Comparison of ENCODE assay signal across 1 cellular context in the genomic region with DNA sequence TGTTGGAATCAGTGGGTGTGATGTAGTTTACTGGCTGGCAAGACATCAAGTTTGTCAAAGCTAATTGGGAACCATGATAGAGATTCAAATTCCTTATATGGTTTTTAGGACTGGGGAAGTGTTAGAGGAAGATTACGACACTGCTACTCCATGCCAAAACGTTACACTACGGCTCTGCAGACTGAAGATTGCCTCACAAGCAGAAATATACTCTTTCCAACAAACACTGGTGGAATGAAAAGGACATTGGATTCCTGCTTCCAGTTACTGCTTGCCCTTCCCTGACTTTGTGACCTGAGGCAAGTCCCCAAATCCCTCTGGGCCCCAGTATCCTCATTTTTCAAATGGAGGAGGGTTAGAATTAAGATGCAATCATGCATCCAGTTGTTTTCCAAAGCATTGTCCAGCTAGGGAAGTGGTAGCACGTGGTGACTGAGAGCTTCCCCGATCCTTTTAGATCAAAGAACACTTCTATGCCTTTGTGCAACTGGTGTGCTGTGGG.
TF ChIP-seq lines count a peak whose summit lies in the region.

No MANE protein-coding gene starts in this region.

TF ChIP-seq in GM12878, 131 proteins besides CTCF, POLR2A, EP300 and RAD21 (continued from another document):
- TF ChIP-seq, protein P1, sequence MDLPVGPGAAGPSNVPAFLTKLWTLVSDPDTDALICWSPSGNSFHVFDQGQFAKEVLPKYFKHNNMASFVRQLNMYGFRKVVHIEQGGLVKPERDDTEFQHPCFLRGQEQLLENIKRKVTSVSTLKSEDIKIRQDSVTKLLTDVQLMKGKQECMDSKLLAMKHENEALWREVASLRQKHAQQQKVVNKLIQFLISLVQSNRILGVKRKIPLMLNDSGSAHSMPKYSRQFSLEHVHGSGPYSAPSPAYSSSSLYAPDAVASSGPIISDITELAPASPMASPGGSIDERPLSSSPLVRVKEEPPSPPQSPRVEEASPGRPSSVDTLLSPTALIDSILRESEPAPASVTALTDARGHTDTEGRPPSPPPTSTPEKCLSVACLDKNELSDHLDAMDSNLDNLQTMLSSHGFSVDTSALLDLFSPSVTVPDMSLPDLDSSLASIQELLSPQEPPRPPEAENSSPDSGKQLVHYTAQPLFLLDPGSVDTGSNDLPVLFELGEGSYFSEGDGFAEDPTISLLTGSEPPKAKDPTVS (IDR thresholded peaks at IDR 0.05; ENCODE audit: low read depth, low read length): no peak
- TF ChIP-seq RCOR1 (conservative IDR thresholded peaks at IDR 0.05; ENCODE audit: low read depth, low read length): no peak
